20 cellular contexts compared by ENCODE assay signal in genomic region chr4:173807347-173807746, GRCh38.
DNase-seq lines count a peak whose midpoint lies in the region; FAIRE-seq and TF ChIP-seq lines count a peak whose summit lies in the region.
"Had no signal": no experiment of that assay in that cellular context is flagged by ENCODE, and none has a peak within 500 bp of the region (broad histone marks: within the 10 kb centered on the region; RNA-seq: fewer than 3 reads in every experiment).

No MANE protein-coding gene starts in this region.

- H3K9ac ChIP-seq in GM23248 = no peak overlapping the region

- H3K4me2 ChIP-seq in GM23248 (ENCODE audit: unreplicated experiment) = no peak overlapping the region

- DNase-seq in GM23248 (peak; percentile 29), fibroblast of mammary gland (ENCODE audit: low read depth) (peak; percentile 69), medulla oblongata (ENCODE audit: extremely low spot score) (peak; percentile 72), testis (peak; percentile 74), GM12891 (ENCODE audit: insufficient read length, low spot score) (no peak), kidney tubule cell (ENCODE audit: low spot score) (no peak)
- no peak for DNase-seq in stimulated activated CD4-positive, alpha-beta T cell treated with anti-CD3 and anti-CD28 coated beads, Interleukin-4, amount 100 ng/mL, for 4 hours
- DNase-seq: activated CD8-positive, alpha-beta T cell treated with anti-CD3 and anti-CD28 coated beads for 36 hours; activated naive CD4-positive, alpha-beta T cell treated with Interleukin-2 at 50 U/mL for 16 hours; activated T-cell treated with anti-CD3 and anti-CD28 coated beads, Interleukin-2, amount 50 U/mL, for 1 hour; AML-193; Caco-2; lower lobe of right lung; NCI-H1048; NCI-H2107; NCI-H526; stimulated activated CD4-positive, alpha-beta T cell treated with anti-CD3 and anti-CD28 coated beads, Interleukin-1b, Interleukin-23, amount 100 ng/mL, for 48 hours; stimulated activated naive B cell treated with anti-CD40 and anti-IgM and Interleukin-4, amounts not matched to agents 10 μg/mL and 1 μg/mL and 100 μg/mL, for 72 hours; thyroid gland had no signal

- no peak overlapping the region for H2AFZ ChIP-seq in GM23248

- no peak for TF ChIP-seq CTCF in fibroblast of mammary gland (conservative IDR thresholded peaks at IDR 0.05; ENCODE audit: control insufficient read depth, insufficient read depth, low read depth, low read length)
- TF ChIP-seq CTCF in testis (IDR thresholded peaks at IDR 0.05) = no peak

- no peak for FAIRE-seq in GM12891 (lab: Jason Lieb, UNC)

- H3K36me3 ChIP-seq in GM23248 (ENCODE audit: low read depth) (no peaks in the 10 kb centered on the region), testis (ENCODE audit: low read depth, missing control alignments) (no peaks in the 10 kb centered on the region)
- H3K36me3 ChIP-seq: heart right ventricle, lower lobe of right lung, thyroid gland had no signal

- H4K20me1 ChIP-seq in GM23248 (ENCODE audit: insufficient read depth) = no peaks in the 10 kb centered on the region

- no peaks in the 10 kb centered on the region for H3K9me2 ChIP-seq in GM23248 (ENCODE audit: insufficient read depth)

- intact Hi-C loops in testis (cut with DNase I; ENCODE audit: low total_unique reads) = no loop called here

- peaks cover 8% of the 10 kb centered on the region for H3F3A ChIP-seq in GM23248 (ENCODE audit: insufficient read depth)

- in situ Hi-C loops in GM23248 (cut with MboI) = no loop called here

- no peaks in the 10 kb centered on the region for H3K27me3 ChIP-seq in GM23248 (replicated peaks; ENCODE audit: insufficient read depth)
- no peaks in the 10 kb centered on the region for H3K27me3 ChIP-seq in testis
- H3K27me3 ChIP-seq: heart right ventricle, thyroid gland had no signal

- H3K79me2 ChIP-seq in GM23248 (ENCODE audit: insufficient read depth) = no peaks in the 10 kb centered on the region

- H3K27ac ChIP-seq in GM23248 (no peak overlapping the region), testis (peak overlapping the region in 1 of 2 donors; percentile 13)
- H3K27ac ChIP-seq: heart right ventricle, lower lobe of right lung, thyroid gland had no signal

- TF ChIP-seq POLR2A in testis (IDR thresholded peaks at IDR 0.05) (no peak), GM12891 (IDR thresholded peaks at IDR 0.05; ENCODE audit: low read depth, low read length) (no peak)

- H3K9me3 ChIP-seq in GM23248 (ENCODE audit: low read depth) (no peaks in the 10 kb centered on the region), testis (no peaks in the 10 kb centered on the region)
- H3K9me3 ChIP-seq: Caco-2, heart right ventricle, lower lobe of right lung, thyroid gland had no signal

- H3K4me1 ChIP-seq in GM23248 (ENCODE audit: insufficient read depth) (0 out of 2 replicates have a peak, but pooled peaks cover 4% of the 10 kb centered on the region), testis (peaks cover 3% of the 10 kb centered on the region)
- H3K4me1 ChIP-seq: Caco-2, heart right ventricle, lower lobe of right lung, thyroid gland had no signal

- WGBS in GM23248 (ENCODE audit: low coverage in 1 of 2, low lambda C conversion rate in 2 of 2, missing lambda C conversion rate in 2 of 2), 2 experiments = 26 to 31% methylated on average over 2 of the region's 2 CpGs
- 57 to 65% methylated on average over 2 of the region's 2 CpGs for WGBS in testis, 2 donors

- H3K4me3 ChIP-seq in GM23248 (no peak overlapping the region), fibroblast of mammary gland (ENCODE audit: control insufficient read depth, low read depth, low read length) (no peak overlapping the region), testis (no peak overlapping the region)
- H3K4me3 ChIP-seq: heart right ventricle, lower lobe of right lung, thyroid gland had no signal

TF ChIP-seq in GM12891, 5 proteins besides CTCF, POLR2A, EP300 and RAD21:
- TF ChIP-seq PAX5 (IDR thresholded peaks at IDR 0.05; ENCODE audit: insufficient read depth, low read length, severe bottlenecking) (no peak), TAF1 (IDR thresholded peaks at IDR 0.05; ENCODE audit: low read depth, low read length) (no peak), SPI1 (IDR thresholded peaks at IDR 0.05; ENCODE audit: low read depth, low read length) (no peak)

Comparison
In these comparisons a context has a peak if more than half of its experiments do, and no peak if none do; other contexts are left out.
1. DNase-seq: peak in GM23248 (single experiment), fibroblast of mammary gland (single experiment), medulla oblongata (single experiment) and testis (single experiment); none in stimulated activated CD4-positive, alpha-beta T cell treated with anti-CD3 and anti-CD28 coated beads, Interleukin-4, amount 100 ng/mL, for 4 hours (0 of 2), GM12891 (single experiment) and kidney tubule cell (single experiment).